ENCODE assay signal across 21 cellular contexts in the genomic region with DNA sequence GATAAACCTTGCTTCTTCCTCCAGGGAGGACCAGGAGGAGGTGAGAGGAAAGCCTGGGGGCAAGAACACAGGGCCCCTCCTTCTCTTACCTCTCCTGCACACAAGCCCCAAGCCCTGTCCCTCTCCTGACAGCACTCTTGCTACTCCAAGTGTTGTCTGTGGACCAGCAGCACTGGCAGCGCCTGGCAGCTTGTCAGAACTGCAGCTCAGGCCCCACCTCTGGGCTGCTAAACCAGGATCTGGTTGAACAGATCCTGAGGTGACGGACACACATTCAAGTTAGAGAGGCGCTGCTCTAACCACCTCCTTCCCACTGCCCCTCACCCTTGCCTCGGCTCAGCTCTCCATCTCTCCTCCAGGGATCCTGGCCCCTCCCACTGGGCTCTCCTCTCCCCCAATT. TPM values are rescaled to one million over a fixed set of nuclear protein-coding genes. Genes with fewer than 3 reads are reported as not detected.
DNase-seq lines count a peak whose midpoint lies in the region; ATAC-seq and TF ChIP-seq lines count a peak whose summit lies in the region.
"Had no signal": no experiment of that assay in that cellular context is flagged by ENCODE, and none has a peak within 500 bp of the region (broad histone marks: within the 10 kb centered on the region; RNA-seq: fewer than 3 reads in every experiment).

No MANE protein-coding gene starts in this region.

- no peak overlapping the region for H3K27ac ChIP-seq in substantia nigra (ENCODE audit: low read depth, low read length, poor library complexity, severe bottlenecking)
- H3K27ac ChIP-seq: 22Rv1; BLaER1 treated with 17β-estradiol and CSF1 and Interleukin-3, amounts not matched to agents 10 nM and 100 nM; GM23248 had no signal

- H3K9me3 Mint-ChIP-seq in nephron progenitor cell: no peaks in the 10 kb centered on the region
- H3K9me3 Mint-ChIP-seq in stimulated activated effector memory CD8-positive, alpha-beta T cell treated with anti-CD3 and anti-CD28 coated beads, Interleukin-12 subunit alpha, Interleukin-12 subunit beta, amount 100 ng/mL, for 72 hours: no peaks in the 10 kb centered on the region
- H3K9me3 Mint-ChIP-seq: CD14-positive monocyte; CD4-positive, alpha-beta T cell; CD8-positive, alpha-beta memory T cell; H9; HFFc6 had no signal

- peaks cover 30% of the 10 kb centered on the region for H3K27me3 Mint-ChIP-seq in nephron progenitor cell (ENCODE audit: low read depth, poor library complexity)

- ATAC-seq in Right ventricle myocardium inferior (peak; percentile 8), left cardiac atrium (no peak), GM18868 (IDR thresholded peaks at IDR 0.05; ENCODE audit: unreplicated experiment) (no peak)
- ATAC-seq in stimulated activated effector memory CD8-positive, alpha-beta T cell treated with anti-CD3 and anti-CD28 coated beads, Interleukin-12 subunit alpha, Interleukin-12 subunit beta, amount 100 ng/mL, for 72 hours: peak; percentile 3
- ATAC-seq: HCT116 had no signal

- peak overlapping the region; percentile 41 for H3K27ac Mint-ChIP-seq in nephron progenitor cell
- H3K27ac Mint-ChIP-seq in stimulated activated effector memory CD8-positive, alpha-beta T cell treated with anti-CD3 and anti-CD28 coated beads, Interleukin-12 subunit alpha, Interleukin-12 subunit beta, amount 100 ng/mL, for 72 hours: no peak overlapping the region
- H3K27ac Mint-ChIP-seq: CD4-positive, alpha-beta T cell; CD8-positive, alpha-beta memory T cell; HFFc6 had no signal

- peaks cover 12% of the 10 kb centered on the region for H3K36me3 Mint-ChIP-seq in nephron progenitor cell (ENCODE audit: low read depth)
- H3K36me3 Mint-ChIP-seq in stimulated activated effector memory CD8-positive, alpha-beta T cell treated with anti-CD3 and anti-CD28 coated beads, Interleukin-12 subunit alpha, Interleukin-12 subunit beta, amount 100 ng/mL, for 72 hours: no peaks in the 10 kb centered on the region
- H3K36me3 Mint-ChIP-seq: CD14-positive monocyte; CD8-positive, alpha-beta memory T cell had no signal

- intact Hi-C loops in Right ventricle myocardium inferior (cut with DNase I) (no loop called here), left cardiac atrium (cut with DNase I) (no loop called here)

- H3K4me3 Mint-ChIP-seq in nephron progenitor cell: no peak overlapping the region
- H3K4me3 Mint-ChIP-seq in stimulated activated effector memory CD8-positive, alpha-beta T cell treated with anti-CD3 and anti-CD28 coated beads, Interleukin-12 subunit alpha, Interleukin-12 subunit beta, amount 100 ng/mL, for 72 hours: no peak overlapping the region
- H3K4me3 Mint-ChIP-seq: CD4-positive, alpha-beta T cell; CD8-positive, alpha-beta memory T cell; H9; HFFc6 had no signal

- no peak for TF ChIP-seq CTCF in nephron progenitor cell (IDR thresholded peaks at IDR 0.05)

- peaks cover 13% of the 10 kb centered on the region for H3K4me1 Mint-ChIP-seq in nephron progenitor cell
- peaks cover 9% of the 10 kb centered on the region for H3K4me1 Mint-ChIP-seq in stimulated activated effector memory CD8-positive, alpha-beta T cell treated with anti-CD3 and anti-CD28 coated beads, Interleukin-12 subunit alpha, Interleukin-12 subunit beta, amount 100 ng/mL, for 72 hours
- H3K4me1 Mint-ChIP-seq: CD14-positive monocyte; CD8-positive, alpha-beta memory T cell had no signal

- DNase-seq in Right ventricle myocardium inferior (ENCODE audit: missing footprints): peak; percentile 15
- DNase-seq in left cardiac atrium: no peak
- no peak for DNase-seq in nephron progenitor cell
- DNase-seq in stimulated activated effector memory CD8-positive, alpha-beta T cell treated with anti-CD3 and anti-CD28 coated beads, Interleukin-12 subunit alpha, Interleukin-12 subunit beta, amount 100 ng/mL, for 72 hours (ENCODE audit: low spot score in 2 of 2): no peak
- DNase-seq in substantia nigra (lab: John Stamatoyannopoulos, UW): no peak
- DNase-seq: AML-193; BE2C; CD4-positive, alpha-beta T cell; CD8-positive, alpha-beta memory T cell; DMS 273 treated with DMSO at 0.1 percent for 48 hours; DMS53; DMS79 treated with DMSO at 0.1 percent for 48 hours; GF-D8; GM23248; H9; HFFc6 had no signal

RNA-seq across cellular contexts. Expression of gene SRCIN1, which starts 56.5 kb away (rescaled TPM):
- 1.4 TPM for total RNA-seq in Right ventricle myocardium inferior
- total RNA-seq in left cardiac atrium: 1 to 10 TPM; 1.4 to 3.0 TPM
- total RNA-seq: GM23248, HFFc6 had no signal

Comparison
In these comparisons a context has a peak if more than half of its experiments do, and no peak if none do; other contexts are left out.
1. ATAC-seq: peak in Right ventricle myocardium inferior (single experiment) and stimulated activated effector memory CD8-positive, alpha-beta T cell treated with anti-CD3 and anti-CD28 coated beads, Interleukin-12 subunit alpha, Interleukin-12 subunit beta, amount 100 ng/mL, for 72 hours (single experiment); none in left cardiac atrium (0 of 2) and GM18868 (single experiment).